ENCODE assay signal across 9 cellular contexts in genomic region chr19:48351341-48351752, GRCh38. TPM values are rescaled to one million over a fixed set of nuclear protein-coding genes. Genes with fewer than 3 reads are reported as not detected.
DNase-seq lines count a peak whose midpoint lies in the region; ATAC-seq and TF ChIP-seq lines count a peak whose summit lies in the region.
"Had no signal": no experiment of that assay in that cellular context is flagged by ENCODE, and none has a peak within 500 bp of the region (broad histone marks: within the 10 kb centered on the region; RNA-seq: fewer than 3 reads in every experiment).

No MANE protein-coding gene starts in this region.

- POLR2A ChIA-PET in CD4-positive, alpha-beta memory T cell (lab: Charles Lee; ENCODE audit: partially characterized antibody) = interaction anchor here (0.9 to 1.4 kb wide), 3 partner anchors 13 to 40 kb away, joined by 3 to 4 read pairs (median 4); partner anchors contain the start of genes KDELR1, SYNGR4 and TMEM143

- H3K36me3 Mint-ChIP-seq in CD4-positive, alpha-beta memory T cell = peaks cover 2 to 4% of the 10 kb centered on the region in 2 donors
- peaks cover 6% of the 10 kb centered on the region for H3K36me3 Mint-ChIP-seq in activated T-helper 17 cell treated with anti-CD3 and anti-CD28 coated beads, Interleukin-2, amount 50 U/mL, for 72 hours (ENCODE audit: low read depth)

- peak; percentile 38 to 82 (median 73) for TF ChIP-seq CTCF in Peyer's patch (IDR thresholded peaks at IDR 0.05)

- H3K27me3 Mint-ChIP-seq in CD4-positive, alpha-beta memory T cell = no peaks in the 10 kb centered on the region
- H3K27me3 Mint-ChIP-seq in activated T-helper 17 cell treated with anti-CD3 and anti-CD28 coated beads, Interleukin-2, amount 50 U/mL, for 72 hours = no peaks in the 10 kb centered on the region

- H3K4me1 Mint-ChIP-seq in CD4-positive, alpha-beta memory T cell = peaks cover 0 to 9% (median 4%) of the 10 kb centered on the region in 4 donors
- peaks cover 14% of the 10 kb centered on the region for H3K4me1 Mint-ChIP-seq in activated T-helper 17 cell treated with anti-CD3 and anti-CD28 coated beads, Interleukin-2, amount 50 U/mL, for 72 hours

- intact Hi-C loops in CD4-positive, alpha-beta memory T cell (cut with micrococcal nuclease) = no loop called here
- intact Hi-C loops in posterior cingulate gyrus (cut with DNase I) (no loop called here), aorta (cut with DNase I) (no loop called here)

- no peaks in the 10 kb centered on the region for H3K9me3 Mint-ChIP-seq in CD4-positive, alpha-beta memory T cell
- no peaks in the 10 kb centered on the region for H3K9me3 Mint-ChIP-seq in activated T-helper 17 cell treated with anti-CD3 and anti-CD28 coated beads, Interleukin-2, amount 50 U/mL, for 72 hours

- H3K27me3 ChIP-seq in CD4-positive, alpha-beta memory T cell (ENCODE audit: insufficient read depth, low read length) = no peaks in the 10 kb centered on the region
- H3K27me3 ChIP-seq in Peyer's patch (no peaks in the 10 kb centered on the region), aorta (ENCODE audit: control insufficient read depth in 1 of 2, insufficient read depth in 2 of 2, low read length in 1 of 2) (no peaks in the 10 kb centered on the region)

- no peaks in the 10 kb centered on the region for H3K36me3 ChIP-seq in CD4-positive, alpha-beta memory T cell (ENCODE audit: insufficient read depth, low read length)
- no peaks in the 10 kb centered on the region for H3K36me3 ChIP-seq in Peyer's patch
- H3K36me3 ChIP-seq in aorta (ENCODE audit: control insufficient read depth in 1 of 2, insufficient read depth in 2 of 2, low read length in 1 of 2) = no peaks in the 10 kb centered on the region

- no peaks in the 10 kb centered on the region for H3K9me3 ChIP-seq in CD4-positive, alpha-beta memory T cell (ENCODE audit: control insufficient read depth in 1 of 2, low read length in 2 of 2)
- H3K9me3 ChIP-seq in Peyer's patch (no peaks in the 10 kb centered on the region), aorta (ENCODE audit: control insufficient read depth, low read length) (no peaks in the 10 kb centered on the region)

- peak; percentile 63 to 77 (median 69) for DNase-seq in CD4-positive, alpha-beta memory T cell
- DNase-seq in HK-2 (ENCODE audit: unreplicated experiment) (peak; percentile 68), Peyer's patch (peak; percentile 66 to 90 (median 88)), germinal center (ENCODE audit: low spot score) (peak; percentile 80), posterior cingulate gyrus (peak in 6 of 10 donors; percentile 28 to 94 (median 54)), aorta (peak; percentile 76 to 90), putamen (ENCODE audit: low spot score) (no peak)

- CTCF ChIA-PET in CD4-positive, alpha-beta memory T cell (lab: Charles Lee; ENCODE audit: partially characterized antibody) = interaction anchor here (0.7 to 4.2 kb wide), 6 partner anchors 13 to 258 kb away, joined by 3 to 20 read pairs (median 6); partner anchors contain the start of genes KDELR1, SYNGR4 and TMEM143

- peak overlapping the region in 3 of 7 donors; percentile 66 to 93 (median 76) for H3K27ac Mint-ChIP-seq in CD4-positive, alpha-beta memory T cell
- H3K27ac Mint-ChIP-seq in activated T-helper 17 cell treated with anti-CD3 and anti-CD28 coated beads, Interleukin-2, amount 50 U/mL, for 72 hours = no peak overlapping the region

- H3K4me3 Mint-ChIP-seq in CD4-positive, alpha-beta memory T cell = no peak overlapping the region
- no peak overlapping the region for H3K4me3 Mint-ChIP-seq in activated T-helper 17 cell treated with anti-CD3 and anti-CD28 coated beads, Interleukin-2, amount 50 U/mL, for 72 hours

- H3K4me3 ChIP-seq in CD4-positive, alpha-beta memory T cell (ENCODE audit: low read length in 2 of 2) = no peak overlapping the region
- H3K4me3 ChIP-seq in Peyer's patch = no peak overlapping the region
- H3K4me3 ChIP-seq in aorta (ENCODE audit: low read length in 2 of 2) = no peak overlapping the region

- TF ChIP-seq POLR2A in Peyer's patch (IDR thresholded peaks at IDR 0.05) = no peak

- H3K4me1 ChIP-seq in CD4-positive, alpha-beta memory T cell (ENCODE audit: insufficient read depth, low read length) = no peaks in the 10 kb centered on the region
- H3K4me1 ChIP-seq in Peyer's patch (no peaks in the 10 kb centered on the region), aorta (ENCODE audit: control insufficient read depth in 1 of 2, insufficient read depth in 2 of 2, low read length in 2 of 2) (no peaks in the 10 kb centered on the region)

- WGBS in aorta, 2 donors = 42 to 56% methylated on average over 8 of the region's 8 CpGs

- H3K27ac ChIP-seq in CD4-positive, alpha-beta memory T cell (ENCODE audit: low read depth, low read length) = no peak overlapping the region
- H3K27ac ChIP-seq in Peyer's patch (no peak overlapping the region), aorta (ENCODE audit: low read depth in 1 of 2, low read length in 2 of 2) (no peak overlapping the region)

- peak; percentile 98 for ATAC-seq in activated T-helper 17 cell treated with anti-CD3 and anti-CD28 coated beads, Interleukin-2, amount 50 U/mL, for 72 hours (replicated peaks)
- ATAC-seq in aorta (ENCODE audit: low FRiP score) = no peak

RNA-seq across cellular contexts. Expression of gene TMEM143, which starts 12.4 kb away (rescaled TPM):
- total RNA-seq in CD4-positive, alpha-beta memory T cell = 10 to 100 TPM; 27.6 to 31.8 TPM
- polyA plus RNA-seq in CD4-positive, alpha-beta memory T cell = 1 to 10 TPM; 3.8 to 8.2 TPM
- total RNA-seq in Peyer's patch = 10 to 100 TPM in 3 of 4 donors, 1 to 10 TPM in 1; 8.6 to 30.5 (median 20.0) TPM
- total RNA-seq in activated T-helper 17 cell treated with anti-CD3 and anti-CD28 coated beads, Interleukin-2, amount 50 U/mL, for 72 hours = 10 to 100 TPM; 20.5 to 33.7 TPM
- total RNA-seq in aorta = 1 to 10 TPM; 4.9 to 9.2 TPM
- 1 to 10 TPM; 6.4 to 6.6 TPM for polyA plus RNA-seq in aorta

RNA-seq across cellular contexts. Expression of gene SYNGR4, which starts 12.8 kb away (rescaled TPM):
- not detected for total RNA-seq in CD4-positive, alpha-beta memory T cell
- polyA plus RNA-seq in CD4-positive, alpha-beta memory T cell = not detected
- total RNA-seq in Peyer's patch (not detected), aorta (not detected)
- not detected for total RNA-seq in activated T-helper 17 cell treated with anti-CD3 and anti-CD28 coated beads, Interleukin-2, amount 50 U/mL, for 72 hours
- polyA plus RNA-seq in aorta = not detected
- total RNA-seq: subcutaneous adipose tissue had no signal

RNA-seq across cellular contexts. Expression of gene EMP3, which starts 26.0 kb away (rescaled TPM):
- 100 to 1,000 TPM; 293 to 294 TPM for total RNA-seq in CD4-positive, alpha-beta memory T cell
- 1,000 to 10,000 TPM; 1,097 to 1,108 TPM for polyA plus RNA-seq in CD4-positive, alpha-beta memory T cell
- 10 to 100 TPM in 2 of 4 donors, 1 to 10 TPM in 2; 4.7 to 21.5 (median 10.5) TPM for total RNA-seq in Peyer's patch
- 100 to 1,000 TPM; 190 to 192 TPM for total RNA-seq in activated T-helper 17 cell treated with anti-CD3 and anti-CD28 coated beads, Interleukin-2, amount 50 U/mL, for 72 hours
- total RNA-seq in aorta = 100 to 1,000 TPM; 107 to 151 TPM
- polyA plus RNA-seq in aorta = 100 to 1,000 TPM; 109 to 149 TPM

RNA-seq across cellular contexts. Expression of gene KDELR1, which starts 40.0 kb away (rescaled TPM):
- total RNA-seq in CD4-positive, alpha-beta memory T cell = 10 to 100 TPM; 58.8 to 63.2 TPM
- polyA plus RNA-seq in CD4-positive, alpha-beta memory T cell = 10 to 100 TPM; 17.7 to 28.8 TPM
- total RNA-seq in Peyer's patch = 100 to 1,000 TPM in 3 of 4 donors, 10 to 100 TPM in 1; 54.5 to 136 (median 112) TPM
- 10 to 100 TPM; 73.8 to 97.0 TPM for total RNA-seq in activated T-helper 17 cell treated with anti-CD3 and anti-CD28 coated beads, Interleukin-2, amount 50 U/mL, for 72 hours
- total RNA-seq in aorta = 100 to 1,000 TPM in 1 of 2 donors, 10 to 100 TPM in 1; 94.0 to 128 TPM
- 100 to 1,000 TPM in 1 of 2 donors, 10 to 100 TPM in 1; 60.7 to 122 TPM for polyA plus RNA-seq in aorta

RNA-seq across cellular contexts. Expression of gene GRIN2D, which starts 42.1 kb away (rescaled TPM):
- under 1 TPM; 0.14 to 0.17 TPM for total RNA-seq in CD4-positive, alpha-beta memory T cell
- not detected for polyA plus RNA-seq in CD4-positive, alpha-beta memory T cell
- total RNA-seq in Peyer's patch (under 1 TPM in 2 of 4 donors, not detected in 2; 0.27 to 0.47 TPM), aorta (1 to 10 TPM in 1 of 2 donors, under 1 TPM in 1; 0.91 to 4.0 TPM)
- 1 to 10 TPM in 1 of 2 donors, under 1 TPM in 1; 0.28 to 1.2 TPM for total RNA-seq in activated T-helper 17 cell treated with anti-CD3 and anti-CD28 coated beads, Interleukin-2, amount 50 U/mL, for 72 hours
- under 1 TPM in 1 of 2 donors, not detected in 1; 0.03 TPM for polyA plus RNA-seq in aorta

Comparison
In these comparisons a context has a peak if more than half of its experiments do, and no peak if none do; other contexts are left out.
1. RNA of gene EMP3, which starts 26.0 kb away (total RNA-seq): 293 to 294 TPM in CD4-positive, alpha-beta memory T cell, 190 to 192 TPM in activated T-helper 17 cell treated with anti-CD3 and anti-CD28 coated beads, Interleukin-2, amount 50 U/mL, for 72 hours and 107 to 151 TPM in aorta; 4.7 to 21.5 TPM in Peyer's patch; every median in the first group is over 4 times any median in the second.